ENCODE assay signal across 31 cellular contexts in the genomic region with DNA sequence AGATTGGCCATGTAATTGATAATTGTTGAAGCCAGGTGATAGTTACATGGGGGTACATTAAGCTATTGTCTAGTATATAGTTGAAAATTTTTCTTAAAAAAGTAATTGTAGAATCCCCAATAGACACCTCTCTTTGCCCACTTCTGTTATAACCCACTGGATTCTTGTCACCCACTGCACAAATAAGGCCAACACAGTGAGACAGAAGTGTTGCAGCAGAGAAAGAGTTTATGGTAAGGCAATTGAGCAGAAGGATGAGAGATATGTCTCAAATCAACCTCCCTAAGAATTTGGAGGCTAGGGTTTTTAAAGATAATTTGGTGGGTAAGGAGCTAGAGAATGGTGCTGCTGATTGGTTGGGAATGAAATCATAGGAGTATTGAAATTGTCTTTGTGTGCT.
DNase-seq lines count a peak whose midpoint lies in the region; ATAC-seq, FAIRE-seq and TF ChIP-seq lines count a peak whose summit lies in the region.
"Had no signal": no experiment of that assay in that cellular context is flagged by ENCODE, and none has a peak within 500 bp of the region (broad histone marks: within the 10 kb centered on the region; RNA-seq: fewer than 3 reads in every experiment).

No MANE protein-coding gene starts in this region.

- H2AFZ ChIP-seq in K562 (ENCODE audit: low read depth, low read length) = no peak overlapping the region

- H3K27ac ChIP-seq in HEK293 (ENCODE audit: extremely low read depth, low read depth, low read length) (no peak overlapping the region), K562 (ENCODE audit: extremely low read depth, low read depth, low read length) (no peak overlapping the region)
- H3K27ac ChIP-seq: 22Rv1; A549; BLaER1; BLaER1 treated with 17β-estradiol and CSF1 and Interleukin-3, amounts not matched to agents 10 nM and 100 nM; C4-2B had no signal

- H3K4me2 ChIP-seq in K562 (ENCODE audit: insufficient read depth, low read length) = no peak overlapping the region
- H3K4me2 ChIP-seq: A549; BLaER1; BLaER1 treated with 17β-estradiol and CSF1 and Interleukin-3, amounts not matched to agents 10 nM and 100 nM had no signal

- TF ChIP-seq CTCF in HEK293 (tag by site-specific recombination; IDR thresholded peaks at IDR 0.05) (no peak), K562 (IDR thresholded peaks at IDR 0.05 in 2 of 3, conservative IDR thresholded peaks at IDR 0.05 in 1 of 3; ENCODE audit: insufficient read depth in 2 of 3, low read depth in 1 of 3, low read length in 3 of 3) (no peak)

- H3K79me2 ChIP-seq in K562 (ENCODE audit: control insufficient read depth, insufficient read depth, low read length) = no peaks in the 10 kb centered on the region

- no peak for FAIRE-seq in K562 (lab: Jason Lieb, UNC)
- FAIRE-seq: A204.1, A549, D721Med had no signal

- intact Hi-C loops in K562 (cut with micrococcal nuclease) = no loop called here

- H3K4me3 ChIP-seq in HEK293 (ENCODE audit: low read depth, low read length) = no peak overlapping the region
- no peak overlapping the region for H3K4me3 ChIP-seq in K562
- H3K4me3 ChIP-seq: A549; BLaER1; BLaER1 treated with 17β-estradiol and CSF1 and Interleukin-3, amounts not matched to agents 10 nM and 100 nM had no signal

- no peak for TF ChIP-seq RAD21 in K562 (CRISPR knock-in tag; conservative IDR thresholded peaks at IDR 0.05 in 1 of 2, IDR thresholded peaks at IDR 0.05 in 1 of 2)

- no peak for ATAC-seq in K562
- ATAC-seq: A549; CD8-positive, alpha-beta T cell had no signal

- H3K27me3 ChIP-seq in K562 (ENCODE audit: control insufficient read depth in 2 of 2, insufficient read depth in 2 of 2, low read length in 2 of 2) = no peaks in the 10 kb centered on the region
- H3K27me3 ChIP-seq: BE2C; BLaER1; BLaER1 treated with 17β-estradiol and CSF1 and Interleukin-3, amounts not matched to agents 10 nM and 100 nM had no signal

- H3K9ac ChIP-seq in K562 (ENCODE audit: insufficient read depth in 1 of 2, low read depth in 2 of 2, low read length in 2 of 2) = no peak overlapping the region
- H3K9ac ChIP-seq: BLaER1; BLaER1 treated with 17β-estradiol and CSF1 and Interleukin-3, amounts not matched to agents 10 nM and 100 nM had no signal

- no peak for TF ChIP-seq EP300 in K562 (IDR thresholded peaks at IDR 0.05; ENCODE audit: low read length)

- H4K20me1 ChIP-seq in K562 (replicated peaks; ENCODE audit: control insufficient read depth, insufficient read depth, low read length) = no peaks in the 10 kb centered on the region
- H4K20me1 ChIP-seq: BLaER1; BLaER1 treated with 17β-estradiol and CSF1 and Interleukin-3, amounts not matched to agents 10 nM and 100 nM had no signal

- H3K9me3 ChIP-seq in HEK293 (ENCODE audit: control insufficient read depth, insufficient read depth, low read depth, low read length) (no peaks in the 10 kb centered on the region), K562 (replicated peaks; ENCODE audit: control insufficient read depth, insufficient read depth, low read depth, low read length) (no peaks in the 10 kb centered on the region)
- H3K9me3 ChIP-seq: A549, BE2C had no signal

- CTCF ChIA-PET in HEK293 (lab: Yijun Ruan, JAX) (no interaction called here), K562 (lab: Yijun Ruan, JAX; ENCODE audit: low intra/inter-chr PET ratio) (no interaction called here)

- no peak for TF ChIP-seq POLR2A in K562 (conservative IDR thresholded peaks at IDR 0.05)

- POLR2A ChIA-PET in HEK293 (lab: Yijun Ruan, JAX) (no interaction called here), K562 (lab: Yijun Ruan, JAX) (no interaction called here)

- in situ Hi-C loops in K562 (cut with MboI) = no loop called here

- DNase-seq in K562 (ENCODE audit: extremely low read depth in 1 of 4, low spot score in 3 of 4) (no peak), NOMO-1 treated with dmso at 0.1 percent for 144 hours (lab: John Stamatoyannopoulos, UW; ENCODE audit: unreplicated experiment) (no peak)
- no peak for DNase-seq in stimulated activated CD4-positive, alpha-beta T cell treated with anti-CD3 and anti-CD28 coated beads, Interleukin-4, amount 100 ng/mL, for 1 hour
- DNase-seq: 8988T; ACHN; AML-193; BE2C; C1 segment of cervical spinal cord; Caco-2; Calu3; CD4-positive, alpha-beta memory T cell; CD4-positive, alpha-beta T cell; CD4-positive, CD25-positive, alpha-beta regulatory T cell; CD8-positive, alpha-beta memory T cell; CD8-positive, alpha-beta T cell; COR-L47; DMS 273 treated with DMSO at 0.1 percent for 48 hours; DMS153; DMS53; DMS79; DMS79 treated with DMSO at 0.1 percent for 48 hours; DND-41; EL had no signal

- H3K4me1 ChIP-seq in HEK293 (ENCODE audit: control insufficient read depth, insufficient read depth, low read length) (no peaks in the 10 kb centered on the region), K562 (replicated peaks in 1 of 2; ENCODE audit: control insufficient read depth in 2 of 2, insufficient read depth in 2 of 2, low read length in 2 of 2) (no peaks in the 10 kb centered on the region)
- H3K4me1 ChIP-seq: A549, BE2C, BLaER1, Caco-2 had no signal

- H3K9me1 ChIP-seq in K562 (ENCODE audit: control insufficient read depth, insufficient read depth, low read length) = no peaks in the 10 kb centered on the region

- no peaks in the 10 kb centered on the region for H3K36me3 ChIP-seq in HEK293 (ENCODE audit: control insufficient read depth in 2 of 2, insufficient read depth in 1 of 2, low read length in 2 of 2)
- no peaks in the 10 kb centered on the region for H3K36me3 ChIP-seq in K562 (ENCODE audit: control insufficient read depth, insufficient read depth, low read length)
- H3K36me3 ChIP-seq: BE2C; BLaER1; BLaER1 treated with 17β-estradiol and CSF1 and Interleukin-3, amounts not matched to agents 10 nM and 100 nM had no signal

- BruUV-seq in K562 (replicated peaks; lab: Mats Ljungman, UMichigan) = no TSS peak

TF ChIP-seq in HEK293, 187 proteins besides CTCF, POLR2A, EP300 and RAD21 (continues in another document):
- TF ChIP-seq ZNF174 (tag by site-specific recombination; IDR thresholded peaks at IDR 0.05) (no peak), SETDB1 (IDR thresholded peaks at IDR 0.05; ENCODE audit: insufficient read length, low read length) (peak; percentile 72), ZNF837 (tag by site-specific recombination; IDR thresholded peaks at IDR 0.05) (no peak)
- TF ChIP-seq, protein P1, sequence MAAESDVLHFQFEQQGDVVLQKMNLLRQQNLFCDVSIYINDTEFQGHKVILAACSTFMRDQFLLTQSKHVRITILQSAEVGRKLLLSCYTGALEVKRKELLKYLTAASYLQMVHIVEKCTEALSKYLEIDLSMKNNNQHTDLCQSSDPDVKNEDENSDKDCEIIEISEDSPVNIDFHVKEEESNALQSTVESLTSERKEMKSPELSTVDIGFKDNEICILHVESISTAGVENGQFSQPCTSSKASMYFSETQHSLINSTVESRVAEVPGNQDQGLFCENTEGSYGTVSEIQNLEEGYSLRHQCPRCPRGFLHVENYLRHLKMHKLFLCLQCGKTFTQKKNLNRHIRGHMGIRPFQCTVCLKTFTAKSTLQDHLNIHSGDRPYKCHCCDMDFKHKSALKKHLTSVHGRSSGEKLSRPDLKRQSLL (tag by site-specific recombination; IDR thresholded peaks at IDR 0.05) = no peak
- TF ChIP-seq, protein P2, sequence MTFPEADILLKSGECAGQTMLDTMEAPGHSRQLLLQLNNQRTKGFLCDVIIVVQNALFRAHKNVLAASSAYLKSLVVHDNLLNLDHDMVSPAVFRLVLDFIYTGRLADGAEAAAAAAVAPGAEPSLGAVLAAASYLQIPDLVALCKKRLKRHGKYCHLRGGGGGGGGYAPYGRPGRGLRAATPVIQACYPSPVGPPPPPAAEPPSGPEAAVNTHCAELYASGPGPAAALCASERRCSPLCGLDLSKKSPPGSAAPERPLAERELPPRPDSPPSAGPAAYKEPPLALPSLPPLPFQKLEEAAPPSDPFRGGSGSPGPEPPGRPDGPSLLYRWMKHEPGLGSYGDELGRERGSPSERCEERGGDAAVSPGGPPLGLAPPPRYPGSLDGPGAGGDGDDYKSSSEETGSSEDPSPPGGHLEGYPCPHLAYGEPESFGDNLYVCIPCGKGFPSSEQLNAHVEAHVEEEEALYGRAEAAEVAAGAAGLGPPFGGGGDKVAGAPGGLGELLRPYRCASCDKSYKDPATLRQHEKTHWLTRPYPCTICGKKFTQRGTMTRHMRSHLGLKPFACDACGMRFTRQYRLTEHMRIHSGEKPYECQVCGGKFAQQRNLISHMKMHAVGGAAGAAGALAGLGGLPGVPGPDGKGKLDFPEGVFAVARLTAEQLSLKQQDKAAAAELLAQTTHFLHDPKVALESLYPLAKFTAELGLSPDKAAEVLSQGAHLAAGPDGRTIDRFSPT (tag by site-specific recombination; IDR thresholded peaks at IDR 0.05) = no peak

TF ChIP-seq in K562, 482 proteins besides CTCF, POLR2A, EP300 and RAD21:
- TF ChIP-seq SRF (CRISPR knock-in tag; IDR thresholded peaks at IDR 0.05) (no peak), CBX5 (IDR thresholded peaks at IDR 0.05; ENCODE audit: borderline replicate concordance, low read depth) (peak; percentile 93), GTF2F1 (IDR thresholded peaks at IDR 0.05; ENCODE audit: low read depth, low read length) (no peak), ZFX (CRISPR knock-in tag; IDR thresholded peaks at IDR 0.05) (no peak)
